In the genomic region with DNA sequence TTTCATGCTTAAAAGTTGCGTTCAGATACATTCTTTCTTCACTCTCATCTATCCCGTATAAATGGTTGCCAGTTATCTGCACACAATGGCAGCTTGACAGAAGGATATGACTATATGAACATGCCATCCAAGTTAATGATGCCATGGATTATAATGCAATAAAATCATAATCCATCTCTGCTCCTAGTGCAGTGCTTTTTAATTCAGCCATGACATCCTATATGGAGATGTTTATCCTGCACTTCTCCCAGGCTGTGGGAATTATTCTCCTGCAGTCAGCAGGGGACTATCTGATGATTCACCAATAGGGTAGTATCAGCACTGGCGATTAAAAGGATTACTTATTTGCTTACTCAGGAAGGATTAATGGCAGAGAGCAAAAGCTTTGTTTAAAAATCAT, we compare ENCODE assay signal across 13 cellular contexts.
DNase-seq lines count a peak whose midpoint lies in the region; ATAC-seq and TF ChIP-seq lines count a peak whose summit lies in the region.
"Had no signal": no experiment of that assay in that cellular context is flagged by ENCODE, and none has a peak within 500 bp of the region (broad histone marks: within the 10 kb centered on the region; RNA-seq: fewer than 3 reads in every experiment).

No MANE protein-coding gene starts in this region.

- no peak for TF ChIP-seq CTCF in epithelial cell of esophagus (IDR thresholded peaks at IDR 0.05; ENCODE audit: insufficient read depth, low read depth, low read length, missing control alignments)
- no peak for TF ChIP-seq CTCF in osteocyte (IDR thresholded peaks at IDR 0.05)
- no peak for TF ChIP-seq CTCF in PC-9 (conservative IDR thresholded peaks at IDR 0.05)
- no peak for TF ChIP-seq CTCF in tibial nerve (IDR thresholded peaks at IDR 0.05)

- no peak overlapping the region for H3K4me3 Mint-ChIP-seq in osteocyte (ENCODE audit: unreplicated experiment)
- H3K4me3 Mint-ChIP-seq: activated naive CD4-positive, alpha-beta T cell treated with anti-CD3 and anti-CD28 coated beads for 36 hours; naive thymus-derived CD4-positive, alpha-beta T cell had no signal

- peak; percentile 64 for DNase-seq in EH (ENCODE audit: low read depth)
- DNase-seq in NCI-H748 treated with DMSO at 0.1 percent for 48 hours (lab: John Stamatoyannopoulos, UW) = peak; percentile 62
- DNase-seq in epithelial cell of esophagus (ENCODE audit: low read depth) = peak; percentile 34
- no peak for DNase-seq in osteocyte (ENCODE audit: extremely low spot score, unreplicated experiment)
- DNase-seq in PC-9 = no peak
- DNase-seq in effector CD8-positive, alpha-beta T cell (lab: John Stamatoyannopoulos, UW) = no peak
- DNase-seq in tibial nerve (ENCODE audit: low spot score in 2 of 2) = no peak
- DNase-seq: activated naive CD4-positive, alpha-beta T cell treated with anti-CD3 and anti-CD28 coated beads for 36 hours; Calu3; naive thymus-derived CD4-positive, alpha-beta T cell; NCI-H526 treated with DMSO at 0.1 percent for 48 hours; stimulated activated naive CD8-positive, alpha-beta T cell treated with anti-CD3 and anti-CD28 coated beads, Interleukin-15, Interleukin-2, amounts not matched to agents 100 U/mL and 50 U/mL, for 24 hours had no signal

- no TSS peak for BruUV-seq in PC-9 (replicated peaks; lab: Mats Ljungman, UMichigan)

- POLR2A ChIA-PET in PC-9 (lab: Charles Lee; ENCODE audit: unreplicated experiment) = interaction anchor here (0.7 kb wide), 1 partner anchor 46 kb away, joined by 4 read pairs; no protein-coding TSS in a partner anchor

- H3K4me3 ChIP-seq in epithelial cell of esophagus (ENCODE audit: low read length) (no peak overlapping the region), PC-9 (no peak overlapping the region), tibial nerve (no peak overlapping the region)

- ATAC-seq in HG03108 (IDR thresholded peaks at IDR 0.05; ENCODE audit: unreplicated experiment) = no peak
- ATAC-seq: naive thymus-derived CD4-positive, alpha-beta T cell; stimulated activated naive CD8-positive, alpha-beta T cell treated with anti-CD3 and anti-CD28 coated beads, Interleukin-15, Interleukin-2, amounts not matched to agents 100 U/mL and 50 U/mL, for 24 hours had no signal

- no peaks in the 10 kb centered on the region for H3K27me3 ChIP-seq in PC-9 (ENCODE audit: insufficient read depth, low read depth)
- H3K27me3 ChIP-seq in tibial nerve = no peaks in the 10 kb centered on the region

- TF ChIP-seq EP300 in tibial nerve (IDR thresholded peaks at IDR 0.05) = no peak

- no peak overlapping the region for H3K27ac ChIP-seq in PC-9
- H3K27ac ChIP-seq in tibial nerve = no peak overlapping the region

- H3K9me3 ChIP-seq in PC-9 (ENCODE audit: insufficient read depth, low read depth) (no peaks in the 10 kb centered on the region), tibial nerve (no peaks in the 10 kb centered on the region)

- no peaks in the 10 kb centered on the region for H3K9me2 ChIP-seq in PC-9 (ENCODE audit: insufficient read depth)

- H3K27ac Mint-ChIP-seq in osteocyte (ENCODE audit: unreplicated experiment) = peak overlapping the region; percentile 67
- H3K27ac Mint-ChIP-seq: activated naive CD4-positive, alpha-beta T cell treated with anti-CD3 and anti-CD28 coated beads for 36 hours; naive thymus-derived CD4-positive, alpha-beta T cell had no signal

- no peaks in the 10 kb centered on the region for H3K9me3 Mint-ChIP-seq in osteocyte (ENCODE audit: unreplicated experiment)
- H3K9me3 Mint-ChIP-seq: activated naive CD4-positive, alpha-beta T cell treated with anti-CD3 and anti-CD28 coated beads for 36 hours had no signal

- no peaks in the 10 kb centered on the region; the same call in 1 of the 2 replicates for H4K20me1 ChIP-seq in PC-9 (ENCODE audit: insufficient read depth)

- H3K36me3 Mint-ChIP-seq in osteocyte (ENCODE audit: unreplicated experiment) = no peaks in the 10 kb centered on the region
- H3K36me3 Mint-ChIP-seq: naive thymus-derived CD4-positive, alpha-beta T cell had no signal

- H3K4me1 ChIP-seq in PC-9 (replicated peaks; ENCODE audit: insufficient read depth) (no peaks in the 10 kb centered on the region), tibial nerve (no peaks in the 10 kb centered on the region)

- H3K4me2 ChIP-seq in PC-9 = no peak overlapping the region

- 0 out of 2 replicates have a peak, but pooled peaks cover 3% of the 10 kb centered on the region for H3F3A ChIP-seq in PC-9 (ENCODE audit: insufficient read depth, low read depth)

- no peaks in the 10 kb centered on the region for H3K36me3 ChIP-seq in PC-9 (ENCODE audit: low read depth)
- no peaks in the 10 kb centered on the region for H3K36me3 ChIP-seq in tibial nerve

- no peak overlapping the region for H2AFZ ChIP-seq in PC-9

- 52 to 62% methylated on average over 3 of the region's 3 CpGs for WGBS in tibial nerve, 2 donors

- TF ChIP-seq POLR2A in tibial nerve (IDR thresholded peaks at IDR 0.05) = no peak

- no peaks in the 10 kb centered on the region for H3K79me2 ChIP-seq in PC-9 (ENCODE audit: low read depth)

- CTCF ChIA-PET in PC-9 (lab: Charles Lee) = no interaction called here

- H3K4me1 Mint-ChIP-seq in osteocyte (ENCODE audit: unreplicated experiment) = peaks cover 12% of the 10 kb centered on the region
- H3K4me1 Mint-ChIP-seq: naive thymus-derived CD4-positive, alpha-beta T cell had no signal

- H3K27me3 Mint-ChIP-seq in osteocyte (ENCODE audit: unreplicated experiment) = no peaks in the 10 kb centered on the region
- H3K27me3 Mint-ChIP-seq: naive thymus-derived CD4-positive, alpha-beta T cell had no signal

- intact Hi-C loops in PC-9 (cut with micrococcal nuclease; ENCODE audit: unreplicated experiment) = no loop called here

Comparison
In these comparisons a context has a peak if more than half of its experiments do, and no peak if none do; other contexts are left out.
1. DNase-seq: peak in EH (single experiment), NCI-H748 treated with DMSO at 0.1 percent for 48 hours (single experiment) and epithelial cell of esophagus (single experiment); none in osteocyte (single experiment), PC-9 (0 of 2), effector CD8-positive, alpha-beta T cell (single experiment) and tibial nerve (0 of 2).